ENCODE assay signal across 20 cellular contexts in genomic region chr7:34070486-34071323, GRCh38.
DNase-seq lines count a peak whose midpoint lies in the region; ATAC-seq and TF ChIP-seq lines count a peak whose summit lies in the region.
"Had no signal": no experiment of that assay in that cellular context is flagged by ENCODE, and none has a peak within 500 bp of the region (broad histone marks: within the 10 kb centered on the region; RNA-seq: fewer than 3 reads in every experiment).

No MANE protein-coding gene starts in this region.

- no peaks in the 10 kb centered on the region for H3K4me1 ChIP-seq in OCI-LY7 (ENCODE audit: insufficient read depth, low read length, poor library complexity, severe bottlenecking)
- H3K4me1 ChIP-seq: uterus had no signal

- H3K36me3 Mint-ChIP-seq in nephron (ENCODE audit: low read depth): peaks cover 8% of the 10 kb centered on the region
- H3K36me3 Mint-ChIP-seq: activated naive CD8-positive, alpha-beta T cell treated with anti-CD3 and anti-CD28 coated beads, Interleukin-2, amount 10 ng/mL, durations not matched to agents 7 days and 5 days had no signal

- peak overlapping the region; percentile 42 to 79 (median 72) for H3K27ac Mint-ChIP-seq in nephron
- H3K27ac Mint-ChIP-seq: activated naive CD8-positive, alpha-beta T cell treated with anti-CD3 and anti-CD28 coated beads, Interleukin-2, amount 10 ng/mL, durations not matched to agents 7 days and 5 days; activated T-cell treated with anti-CD3 and anti-CD28 coated beads, Interleukin-2, amount 50 U/mL, for 72 hours; nephron progenitor cell had no signal

- no peak overlapping the region for H2AFZ ChIP-seq in OCI-LY7 (ENCODE audit: low read length)

- H3K27me3 Mint-ChIP-seq in nephron (ENCODE audit: low read depth): peaks cover 4% of the 10 kb centered on the region
- H3K27me3 Mint-ChIP-seq: activated naive CD8-positive, alpha-beta T cell treated with anti-CD3 and anti-CD28 coated beads, Interleukin-2, amount 10 ng/mL, durations not matched to agents 7 days and 5 days had no signal

- no peaks in the 10 kb centered on the region for H3K9me3 ChIP-seq in OCI-LY7 (ENCODE audit: low read length)
- H3K9me3 ChIP-seq: stomach, uterus had no signal

- H3K9me3 Mint-ChIP-seq in nephron: peaks cover 3% of the 10 kb centered on the region
- H3K9me3 Mint-ChIP-seq: activated naive CD8-positive, alpha-beta T cell treated with anti-CD3 and anti-CD28 coated beads, Interleukin-2, amount 10 ng/mL, durations not matched to agents 7 days and 5 days; activated T-cell treated with anti-CD3 and anti-CD28 coated beads, Interleukin-2, amount 50 U/mL, for 72 hours had no signal

- no peaks in the 10 kb centered on the region for H3K36me3 ChIP-seq in OCI-LY7 (ENCODE audit: insufficient read depth, low read length)
- H3K36me3 ChIP-seq: stomach, uterus had no signal

- peak overlapping the region in 1 of 3 experiments; percentile 3 for H3K4me3 Mint-ChIP-seq in nephron
- H3K4me3 Mint-ChIP-seq: activated naive CD8-positive, alpha-beta T cell treated with anti-CD3 and anti-CD28 coated beads, Interleukin-2, amount 10 ng/mL, durations not matched to agents 7 days and 5 days; activated T-cell treated with anti-CD3 and anti-CD28 coated beads, Interleukin-2, amount 50 U/mL, for 72 hours; nephron progenitor cell had no signal

- intact Hi-C loops in OCI-LY7 (cut with micrococcal nuclease; ENCODE audit: unreplicated experiment): no loop called here

- ATAC-seq in GM18861 (IDR thresholded peaks at IDR 0.05; ENCODE audit: unreplicated experiment): no peak

- H3K9me2 ChIP-seq in OCI-LY7 (ENCODE audit: insufficient read depth, low read length): no peaks in the 10 kb centered on the region

- DNase-seq in AG10803 (ENCODE audit: low read depth): peak; percentile 41
- DNase-seq in HT1080 (ENCODE audit: low read depth): peak; percentile 58
- peak; percentile 71 to 78 for DNase-seq in cardiac fibroblast (ENCODE audit: low read depth in 2 of 2)
- no peak for DNase-seq in iPS-NIHi7 (ENCODE audit: extremely low spot score)
- DNase-seq in NCI-H446 treated with DMSO at 0.1 percent for 48 hours (lab: John Stamatoyannopoulos, UW): no peak
- DNase-seq in OCI-LY7 (ENCODE audit: low spot score): no peak
- DNase-seq: activated CD4-positive, alpha-beta T cell treated with anti-CD3 and anti-CD28 coated beads, Interleukin-2, amount 50 U/mL, for 48 hours; activated naive CD8-positive, alpha-beta T cell treated with anti-CD3 and anti-CD28 coated beads, Interleukin-2, amount 10 ng/mL, durations not matched to agents 7 days and 5 days; activated T-cell treated with anti-CD3 and anti-CD28 coated beads, Interleukin-2, amount 50 U/mL, for 72 hours; glutamatergic neuron; mesendoderm; NCI-H1048; NCI-H774; nephron progenitor cell; stomach; uterus had no signal

- H3K4me1 Mint-ChIP-seq in nephron: peaks cover 43% of the 10 kb centered on the region

- no peaks in the 10 kb centered on the region for H3K79me2 ChIP-seq in OCI-LY7 (ENCODE audit: insufficient read depth, low read depth, low read length)

- H3K4me3 ChIP-seq in AG10803 (ENCODE audit: low read length): no peak overlapping the region
- no peak overlapping the region for H3K4me3 ChIP-seq in cardiac fibroblast (replicated peaks in 1 of 2; ENCODE audit: low read depth in 2 of 2, low read length in 2 of 2)
- H3K4me3 ChIP-seq in OCI-LY7 (ENCODE audit: low read depth, low read length, poor library complexity, severe bottlenecking): no peak overlapping the region
- H3K4me3 ChIP-seq: stomach, uterus had no signal

- no peak for TF ChIP-seq CTCF in AG10803 (conservative IDR thresholded peaks at IDR 0.05; ENCODE audit: low read length)
- no peak for TF ChIP-seq CTCF in cardiac fibroblast (IDR thresholded peaks at IDR 0.05; ENCODE audit: low read depth, low read length)
- TF ChIP-seq CTCF in nephron (IDR thresholded peaks at IDR 0.05; ENCODE audit: unreplicated experiment in 3 of 3): no peak
- no peak for TF ChIP-seq CTCF in OCI-LY7 (conservative IDR thresholded peaks at IDR 0.05; ENCODE audit: low read length)

- no peak overlapping the region for H3K4me2 ChIP-seq in OCI-LY7 (ENCODE audit: low read length)

- no TSS peak for BruUV-seq in OCI-LY7 (replicated peaks; lab: Mats Ljungman, UMichigan)

- CTCF ChIA-PET in OCI-LY7 (lab: Charles Lee; ENCODE audit: unreplicated experiment): no interaction called here

- POLR2A ChIA-PET in OCI-LY7 (lab: Charles Lee): no interaction called here

- no peaks in the 10 kb centered on the region for H4K20me1 ChIP-seq in OCI-LY7 (ENCODE audit: insufficient read depth, low read length)

- H3K27ac ChIP-seq in OCI-LY7 (ENCODE audit: low read depth, low read length, poor library complexity, severe bottlenecking): no peak overlapping the region
- H3K27ac ChIP-seq: RWPE1, uterus, VCaP had no signal

Comparison
In these comparisons a context has a peak if more than half of its experiments do, and no peak if none do; other contexts are left out.
1. DNase-seq: peak in AG10803 (single experiment), HT1080 (single experiment) and cardiac fibroblast (2 of 2); none in iPS-NIHi7 (single experiment), NCI-H446 treated with DMSO at 0.1 percent for 48 hours (single experiment) and OCI-LY7 (single experiment).